ENCODE assay signal across 1 cellular context in genomic region chr6:20203561-20204528, GRCh38.
TF ChIP-seq lines count a peak whose summit lies in the region.

No MANE protein-coding gene starts in this region.

TF ChIP-seq in HepG2, 621 proteins besides CTCF, POLR2A, EP300 and RAD21 (continued from another document):
- TF ChIP-seq ZNF292 (CRISPR knock-in tag; IDR thresholded peaks at IDR 0.05; ENCODE audit: borderline replicate concordance, low read depth): no peak
- no peak for TF ChIP-seq CBX5 (CRISPR knock-in tag; IDR thresholded peaks at IDR 0.05; ENCODE audit: borderline replicate concordance)
- no peak for TF ChIP-seq NCOA1 (CRISPR knock-in tag; IDR thresholded peaks at IDR 0.05)
- TF ChIP-seq CREB1 (IDR thresholded peaks at IDR 0.05): no peak
- no peak for TF ChIP-seq CREB1 (CRISPR knock-in tag; IDR thresholded peaks at IDR 0.05)
- no peak for TF ChIP-seq ZBTB38 (CRISPR knock-in tag; IDR thresholded peaks at IDR 0.05)
- no peak for TF ChIP-seq DDIT3 (CRISPR knock-in tag; IDR thresholded peaks at IDR 0.05)
- no peak for TF ChIP-seq HMG20A (CRISPR knock-in tag; IDR thresholded peaks at IDR 0.05; ENCODE audit: borderline replicate concordance)
